Comparison of ENCODE assay signal across 1 cellular context in the genomic region with DNA sequence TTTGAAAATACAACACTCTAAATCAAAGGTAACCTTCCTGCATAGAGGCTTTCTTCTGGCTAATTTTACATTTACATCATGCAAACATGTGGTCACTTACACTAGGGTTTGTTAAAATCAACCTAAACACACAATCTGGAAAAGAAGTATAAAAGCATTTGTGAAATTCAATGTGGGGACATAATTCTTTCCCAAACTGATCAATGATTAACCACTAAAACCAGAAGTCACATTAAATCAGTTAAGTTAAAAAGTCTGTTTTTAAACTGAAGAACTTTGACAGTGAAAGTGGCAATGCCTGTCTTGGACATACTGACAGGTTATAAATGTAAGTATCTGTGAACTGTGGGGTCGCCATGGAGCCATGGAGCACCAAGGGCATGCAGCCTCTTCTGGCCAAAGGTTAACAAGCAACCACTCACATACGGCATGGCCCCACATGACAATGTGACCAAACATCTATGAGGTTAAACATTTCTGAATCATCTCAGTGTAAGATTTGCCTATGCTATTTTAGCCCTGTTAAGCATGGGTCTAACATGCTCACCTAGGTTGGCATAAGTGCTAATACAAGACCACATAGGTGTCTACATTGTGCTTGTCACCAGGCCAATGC.
A peak's percentile ranks its signal among the peaks of the same experiment; 100 is the strongest.
TF ChIP-seq lines count a peak whose summit lies in the region.

No MANE protein-coding gene starts in this region.

TF ChIP-seq in HepG2, 621 proteins besides CTCF, POLR2A, EP300 and RAD21 (continued from another document and continues in another):
- TF ChIP-seq, protein P1, sequence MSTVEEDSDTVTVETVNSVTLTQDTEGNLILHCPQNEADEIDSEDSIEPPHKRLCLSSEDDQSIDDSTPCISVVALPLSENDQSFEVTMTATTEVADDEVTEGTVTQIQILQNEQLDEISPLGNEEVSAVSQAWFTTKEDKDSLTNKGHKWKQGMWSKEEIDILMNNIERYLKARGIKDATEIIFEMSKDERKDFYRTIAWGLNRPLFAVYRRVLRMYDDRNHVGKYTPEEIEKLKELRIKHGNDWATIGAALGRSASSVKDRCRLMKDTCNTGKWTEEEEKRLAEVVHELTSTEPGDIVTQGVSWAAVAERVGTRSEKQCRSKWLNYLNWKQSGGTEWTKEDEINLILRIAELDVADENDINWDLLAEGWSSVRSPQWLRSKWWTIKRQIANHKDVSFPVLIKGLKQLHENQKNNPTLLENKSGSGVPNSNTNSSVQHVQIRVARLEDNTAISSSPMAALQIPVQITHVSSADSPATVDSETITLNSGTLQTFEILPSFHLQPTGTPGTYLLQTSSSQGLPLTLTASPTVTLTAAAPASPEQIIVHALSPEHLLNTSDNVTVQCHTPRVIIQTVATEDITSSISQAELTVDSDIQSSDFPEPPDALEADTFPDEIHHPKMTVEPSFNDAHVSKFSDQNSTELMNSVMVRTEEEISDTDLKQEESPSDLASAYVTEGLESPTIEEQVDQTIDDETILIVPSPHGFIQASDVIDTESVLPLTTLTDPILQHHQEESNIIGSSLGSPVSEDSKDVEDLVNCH (CRISPR knock-in tag; IDR thresholded peaks at IDR 0.05) = no peak
- TF ChIP-seq PHF8 (CRISPR knock-in tag; IDR thresholded peaks at IDR 0.05) (no peak), ZZZ3 (CRISPR knock-in tag; IDR thresholded peaks at IDR 0.05; ENCODE audit: borderline replicate concordance) (no peak), MBD4 (IDR thresholded peaks at IDR 0.05; ENCODE audit: borderline replicate concordance, low read length) (no peak), POGZ (CRISPR knock-in tag; IDR thresholded peaks at IDR 0.05) (peak; percentile 87), ZNF234 (CRISPR knock-in tag; conservative IDR thresholded peaks at IDR 0.05) (no peak), RFX5 (IDR thresholded peaks at IDR 0.05; ENCODE audit: low read depth, low read length) (no peak), HOXA9 (CRISPR knock-in tag; IDR thresholded peaks at IDR 0.05; ENCODE audit: borderline replicate concordance) (no peak), ZNF552 (CRISPR knock-in tag; IDR thresholded peaks at IDR 0.05; ENCODE audit: borderline replicate concordance) (no peak), CEBPB (IDR thresholded peaks at IDR 0.05; ENCODE audit: borderline replicate concordance, low read depth, low read length) (no peak), ZNF556 (CRISPR knock-in tag; IDR thresholded peaks at IDR 0.05; ENCODE audit: borderline replicate concordance) (no peak), ZNF256 (CRISPR knock-in tag; conservative IDR thresholded peaks at IDR 0.05) (no peak), HNRNPUL1 (IDR thresholded peaks at IDR 0.05; ENCODE audit: low read depth, low read length) (no peak), FOXA3 (CRISPR knock-in tag; IDR thresholded peaks at IDR 0.05) (no peak), ZNF350 (CRISPR knock-in tag; IDR thresholded peaks at IDR 0.05; ENCODE audit: borderline replicate concordance, low read depth) (no peak), SUZ12 (IDR thresholded peaks at IDR 0.05; ENCODE audit: low read depth, low read length) (no peak), YY1 (IDR thresholded peaks at IDR 0.05; ENCODE audit: insufficient read depth, insufficient replicate concordance, low read depth, low read length) (no peak), ZNF713 (CRISPR knock-in tag; IDR thresholded peaks at IDR 0.05) (no peak), ZNF614 (CRISPR knock-in tag; IDR thresholded peaks at IDR 0.05; ENCODE audit: borderline replicate concordance) (peak; percentile 28; the same call in 1 of the 2 replicates), NFYB (CRISPR knock-in tag; IDR thresholded peaks at IDR 0.05) (peak; percentile 43; the same call in 1 of the 2 replicates), NFE2 (CRISPR knock-in tag; IDR thresholded peaks at IDR 0.05) (no peak), ZBTB8A (CRISPR knock-in tag; IDR thresholded peaks at IDR 0.05; ENCODE audit: borderline replicate concordance, low read depth) (no peak), KDM5A (IDR thresholded peaks at IDR 0.05; ENCODE audit: borderline replicate concordance, low read length) (no peak), ZMYM4 (CRISPR knock-in tag; IDR thresholded peaks at IDR 0.05) (peak; percentile 93), ZNF550 (CRISPR knock-in tag; IDR thresholded peaks at IDR 0.05; ENCODE audit: borderline replicate concordance) (no peak), MED8 (CRISPR knock-in tag; IDR thresholded peaks at IDR 0.05; ENCODE audit: insufficient replicate concordance) (no peak), GATAD2A (CRISPR knock-in tag; IDR thresholded peaks at IDR 0.05) (no peak), HNRNPL (IDR thresholded peaks at IDR 0.05; ENCODE audit: low read depth, low read length) (no peak), ZNF33B (CRISPR knock-in tag; IDR thresholded peaks at IDR 0.05) (no peak)
- TF ChIP-seq, protein P2, sequence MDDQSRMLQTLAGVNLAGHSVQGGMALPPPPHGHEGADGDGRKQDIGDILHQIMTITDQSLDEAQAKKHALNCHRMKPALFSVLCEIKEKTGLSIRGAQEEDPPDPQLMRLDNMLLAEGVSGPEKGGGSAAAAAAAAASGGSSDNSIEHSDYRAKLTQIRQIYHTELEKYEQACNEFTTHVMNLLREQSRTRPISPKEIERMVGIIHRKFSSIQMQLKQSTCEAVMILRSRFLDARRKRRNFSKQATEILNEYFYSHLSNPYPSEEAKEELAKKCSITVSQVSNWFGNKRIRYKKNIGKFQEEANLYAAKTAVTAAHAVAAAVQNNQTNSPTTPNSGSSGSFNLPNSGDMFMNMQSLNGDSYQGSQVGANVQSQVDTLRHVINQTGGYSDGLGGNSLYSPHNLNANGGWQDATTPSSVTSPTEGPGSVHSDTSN (CRISPR knock-in tag; IDR thresholded peaks at IDR 0.05; ENCODE audit: borderline replicate concordance) = no peak
- TF ChIP-seq, protein P3, sequence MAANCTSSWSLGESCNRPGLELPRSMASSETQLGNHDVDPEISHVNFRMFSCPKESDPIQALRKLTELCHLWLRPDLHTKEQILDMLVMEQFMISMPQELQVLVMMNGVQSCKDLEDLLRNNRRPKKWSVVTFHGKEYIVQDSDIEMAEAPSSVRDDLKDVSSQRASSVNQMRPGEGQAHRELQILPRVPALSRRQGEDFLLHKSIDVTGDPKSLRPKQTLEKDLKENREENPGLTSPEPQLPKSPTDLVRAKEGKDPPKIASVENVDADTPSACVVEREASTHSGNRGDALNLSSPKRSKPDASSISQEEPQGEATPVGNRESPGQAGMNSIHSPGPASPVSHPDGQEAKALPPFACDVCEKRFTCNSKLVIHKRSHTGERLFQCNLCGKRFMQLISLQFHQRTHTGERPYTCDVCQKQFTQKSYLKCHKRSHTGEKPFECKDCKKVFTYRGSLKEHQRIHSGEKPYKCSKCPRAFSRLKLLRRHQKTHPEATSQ (CRISPR knock-in tag; IDR thresholded peaks at IDR 0.05; ENCODE audit: borderline replicate concordance) = no peak
- TF ChIP-seq, protein P4, sequence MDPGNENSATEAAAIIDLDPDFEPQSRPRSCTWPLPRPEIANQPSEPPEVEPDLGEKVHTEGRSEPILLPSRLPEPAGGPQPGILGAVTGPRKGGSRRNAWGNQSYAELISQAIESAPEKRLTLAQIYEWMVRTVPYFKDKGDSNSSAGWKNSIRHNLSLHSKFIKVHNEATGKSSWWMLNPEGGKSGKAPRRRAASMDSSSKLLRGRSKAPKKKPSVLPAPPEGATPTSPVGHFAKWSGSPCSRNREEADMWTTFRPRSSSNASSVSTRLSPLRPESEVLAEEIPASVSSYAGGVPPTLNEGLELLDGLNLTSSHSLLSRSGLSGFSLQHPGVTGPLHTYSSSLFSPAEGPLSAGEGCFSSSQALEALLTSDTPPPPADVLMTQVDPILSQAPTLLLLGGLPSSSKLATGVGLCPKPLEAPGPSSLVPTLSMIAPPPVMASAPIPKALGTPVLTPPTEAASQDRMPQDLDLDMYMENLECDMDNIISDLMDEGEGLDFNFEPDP (CRISPR knock-in tag; conservative IDR thresholded peaks at IDR 0.05) = no peak
- TF ChIP-seq, protein P5, sequence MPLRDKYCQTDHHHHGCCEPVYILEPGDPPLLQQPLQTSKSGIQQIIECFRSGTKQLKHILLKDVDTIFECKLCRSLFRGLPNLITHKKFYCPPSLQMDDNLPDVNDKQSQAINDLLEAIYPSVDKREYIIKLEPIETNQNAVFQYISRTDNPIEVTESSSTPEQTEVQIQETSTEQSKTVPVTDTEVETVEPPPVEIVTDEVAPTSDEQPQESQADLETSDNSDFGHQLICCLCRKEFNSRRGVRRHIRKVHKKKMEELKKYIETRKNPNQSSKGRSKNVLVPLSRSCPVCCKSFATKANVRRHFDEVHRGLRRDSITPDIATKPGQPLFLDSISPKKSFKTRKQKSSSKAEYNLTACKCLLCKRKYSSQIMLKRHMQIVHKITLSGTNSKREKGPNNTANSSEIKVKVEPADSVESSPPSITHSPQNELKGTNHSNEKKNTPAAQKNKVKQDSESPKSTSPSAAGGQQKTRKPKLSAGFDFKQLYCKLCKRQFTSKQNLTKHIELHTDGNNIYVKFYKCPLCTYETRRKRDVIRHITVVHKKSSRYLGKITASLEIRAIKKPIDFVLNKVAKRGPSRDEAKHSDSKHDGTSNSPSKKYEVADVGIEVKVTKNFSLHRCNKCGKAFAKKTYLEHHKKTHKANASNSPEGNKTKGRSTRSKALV (CRISPR knock-in tag; IDR thresholded peaks at IDR 0.05) = no peak
- TF ChIP-seq, protein P6, sequence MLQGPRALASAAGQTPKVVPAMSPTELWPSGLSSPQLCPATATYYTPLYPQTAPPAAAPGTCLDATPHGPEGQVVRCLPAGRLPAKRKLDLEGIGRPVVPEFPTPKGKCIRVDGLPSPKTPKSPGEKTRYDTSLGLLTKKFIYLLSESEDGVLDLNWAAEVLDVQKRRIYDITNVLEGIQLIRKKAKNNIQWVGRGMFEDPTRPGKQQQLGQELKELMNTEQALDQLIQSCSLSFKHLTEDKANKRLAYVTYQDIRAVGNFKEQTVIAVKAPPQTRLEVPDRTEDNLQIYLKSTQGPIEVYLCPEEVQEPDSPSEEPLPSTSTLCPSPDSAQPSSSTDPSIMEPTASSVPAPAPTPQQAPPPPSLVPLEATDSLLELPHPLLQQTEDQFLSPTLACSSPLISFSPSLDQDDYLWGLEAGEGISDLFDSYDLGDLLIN (CRISPR knock-in tag; IDR thresholded peaks at IDR 0.05; ENCODE audit: borderline replicate concordance) = no peak
- TF ChIP-seq, protein P7, sequence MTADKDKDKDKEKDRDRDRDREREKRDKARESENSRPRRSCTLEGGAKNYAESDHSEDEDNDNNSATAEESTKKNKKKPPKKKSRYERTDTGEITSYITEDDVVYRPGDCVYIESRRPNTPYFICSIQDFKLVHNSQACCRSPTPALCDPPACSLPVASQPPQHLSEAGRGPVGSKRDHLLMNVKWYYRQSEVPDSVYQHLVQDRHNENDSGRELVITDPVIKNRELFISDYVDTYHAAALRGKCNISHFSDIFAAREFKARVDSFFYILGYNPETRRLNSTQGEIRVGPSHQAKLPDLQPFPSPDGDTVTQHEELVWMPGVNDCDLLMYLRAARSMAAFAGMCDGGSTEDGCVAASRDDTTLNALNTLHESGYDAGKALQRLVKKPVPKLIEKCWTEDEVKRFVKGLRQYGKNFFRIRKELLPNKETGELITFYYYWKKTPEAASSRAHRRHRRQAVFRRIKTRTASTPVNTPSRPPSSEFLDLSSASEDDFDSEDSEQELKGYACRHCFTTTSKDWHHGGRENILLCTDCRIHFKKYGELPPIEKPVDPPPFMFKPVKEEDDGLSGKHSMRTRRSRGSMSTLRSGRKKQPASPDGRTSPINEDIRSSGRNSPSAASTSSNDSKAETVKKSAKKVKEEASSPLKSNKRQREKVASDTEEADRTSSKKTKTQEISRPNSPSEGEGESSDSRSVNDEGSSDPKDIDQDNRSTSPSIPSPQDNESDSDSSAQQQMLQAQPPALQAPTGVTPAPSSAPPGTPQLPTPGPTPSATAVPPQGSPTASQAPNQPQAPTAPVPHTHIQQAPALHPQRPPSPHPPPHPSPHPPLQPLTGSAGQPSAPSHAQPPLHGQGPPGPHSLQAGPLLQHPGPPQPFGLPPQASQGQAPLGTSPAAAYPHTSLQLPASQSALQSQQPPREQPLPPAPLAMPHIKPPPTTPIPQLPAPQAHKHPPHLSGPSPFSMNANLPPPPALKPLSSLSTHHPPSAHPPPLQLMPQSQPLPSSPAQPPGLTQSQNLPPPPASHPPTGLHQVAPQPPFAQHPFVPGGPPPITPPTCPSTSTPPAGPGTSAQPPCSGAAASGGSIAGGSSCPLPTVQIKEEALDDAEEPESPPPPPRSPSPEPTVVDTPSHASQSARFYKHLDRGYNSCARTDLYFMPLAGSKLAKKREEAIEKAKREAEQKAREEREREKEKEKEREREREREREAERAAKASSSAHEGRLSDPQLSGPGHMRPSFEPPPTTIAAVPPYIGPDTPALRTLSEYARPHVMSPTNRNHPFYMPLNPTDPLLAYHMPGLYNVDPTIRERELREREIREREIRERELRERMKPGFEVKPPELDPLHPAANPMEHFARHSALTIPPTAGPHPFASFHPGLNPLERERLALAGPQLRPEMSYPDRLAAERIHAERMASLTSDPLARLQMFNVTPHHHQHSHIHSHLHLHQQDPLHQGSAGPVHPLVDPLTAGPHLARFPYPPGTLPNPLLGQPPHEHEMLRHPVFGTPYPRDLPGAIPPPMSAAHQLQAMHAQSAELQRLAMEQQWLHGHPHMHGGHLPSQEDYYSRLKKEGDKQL (CRISPR knock-in tag; IDR thresholded peaks at IDR 0.05; ENCODE audit: low read depth) = no peak
- TF ChIP-seq, protein P8, sequence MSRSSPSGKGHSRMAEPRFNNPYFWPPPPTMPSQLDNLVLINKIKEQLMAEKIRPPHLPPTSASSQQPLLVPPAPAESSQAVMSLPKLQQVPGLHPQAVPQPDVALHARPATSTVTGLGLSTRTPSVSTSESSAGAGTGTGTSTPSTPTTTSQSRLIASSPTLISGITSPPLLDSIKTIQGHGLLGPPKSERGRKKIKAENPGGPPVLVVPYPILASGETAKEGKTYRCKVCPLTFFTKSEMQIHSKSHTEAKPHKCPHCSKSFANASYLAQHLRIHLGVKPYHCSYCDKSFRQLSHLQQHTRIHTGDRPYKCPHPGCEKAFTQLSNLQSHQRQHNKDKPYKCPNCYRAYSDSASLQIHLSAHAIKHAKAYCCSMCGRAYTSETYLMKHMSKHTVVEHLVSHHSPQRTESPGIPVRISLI (CRISPR knock-in tag; IDR thresholded peaks at IDR 0.05; ENCODE audit: borderline replicate concordance) = no peak
- TF ChIP-seq, protein P9, sequence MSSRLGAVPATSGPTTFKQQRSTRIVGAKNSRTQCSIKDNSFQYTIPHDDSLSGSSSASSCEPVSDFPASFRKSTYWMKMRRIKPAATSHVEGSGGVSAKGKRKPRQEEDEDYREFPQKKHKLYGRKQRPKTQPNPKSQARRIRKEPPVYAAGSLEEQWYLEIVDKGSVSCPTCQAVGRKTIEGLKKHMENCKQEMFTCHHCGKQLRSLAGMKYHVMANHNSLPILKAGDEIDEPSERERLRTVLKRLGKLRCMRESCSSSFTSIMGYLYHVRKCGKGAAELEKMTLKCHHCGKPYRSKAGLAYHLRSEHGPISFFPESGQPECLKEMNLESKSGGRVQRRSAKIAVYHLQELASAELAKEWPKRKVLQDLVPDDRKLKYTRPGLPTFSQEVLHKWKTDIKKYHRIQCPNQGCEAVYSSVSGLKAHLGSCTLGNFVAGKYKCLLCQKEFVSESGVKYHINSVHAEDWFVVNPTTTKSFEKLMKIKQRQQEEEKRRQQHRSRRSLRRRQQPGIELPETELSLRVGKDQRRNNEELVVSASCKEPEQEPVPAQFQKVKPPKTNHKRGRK (CRISPR knock-in tag; IDR thresholded peaks at IDR 0.05) = no peak
